In genomic region chr3:189424922-189425321, GRCh38 we compare ENCODE assay signal across 17 cellular contexts.
A peak's percentile ranks its signal among the peaks of the same experiment; 100 is the strongest.
DNase-seq lines count a peak whose midpoint lies in the region; ATAC-seq and TF ChIP-seq lines count a peak whose summit lies in the region.
"Had no signal": no experiment of that assay in that cellular context is flagged by ENCODE, and none has a peak within 500 bp of the region (broad histone marks: within the 10 kb centered on the region; RNA-seq: fewer than 3 reads in every experiment).

No MANE protein-coding gene starts in this region.

- peaks cover 5% of the 10 kb centered on the region; the same call in 1 of the 2 replicates for H3F3A ChIP-seq in PC-9 (ENCODE audit: insufficient read depth, low read depth)
- no peaks in the 10 kb centered on the region for H3F3A ChIP-seq in smooth muscle cell (ENCODE audit: low read depth)

- POLR2A ChIA-PET in PC-9 (lab: Charles Lee; ENCODE audit: unreplicated experiment), result no interaction called here

- intact Hi-C loops in PC-9 (cut with micrococcal nuclease; ENCODE audit: unreplicated experiment), result no loop called here

- CTCF ChIA-PET in PC-9 (lab: Charles Lee), result no interaction called here

- BruUV-seq in PC-9 (replicated peaks; lab: Mats Ljungman, UMichigan), result no TSS peak

- DNase-seq in NOMO-1 treated with DMSO at 0.1 percent for 48 hours (lab: John Stamatoyannopoulos, UW; ENCODE audit: unreplicated experiment) (peak; percentile 24), NOMO-1 (lab: John Stamatoyannopoulos, UW; ENCODE audit: unreplicated experiment in 2 of 2) (no peak), PC-9 (no peak), nephron progenitor cell (no peak), smooth muscle cell (lab: John Stamatoyannopoulos, UW; ENCODE audit: unreplicated experiment) (no peak), mesendoderm (no peak)
- DNase-seq: CD4-positive, alpha-beta memory T cell; DMS153; GDM1; GOT3; HCEC 1CT had no signal

- H3K79me1 ChIP-seq in mesendoderm (ENCODE audit: low read length), result no peaks in the 10 kb centered on the region

- H3K79me2 ChIP-seq in PC-9 (ENCODE audit: low read depth) (no peaks in the 10 kb centered on the region), smooth muscle cell (ENCODE audit: low read depth) (no peaks in the 10 kb centered on the region), mesendoderm (ENCODE audit: control insufficient read depth, insufficient read depth, low read length) (no peaks in the 10 kb centered on the region)

- H3K4me1 ChIP-seq in PC-9 (replicated peaks; ENCODE audit: insufficient read depth) (no peaks in the 10 kb centered on the region), smooth muscle cell (ENCODE audit: low read depth) (no peaks in the 10 kb centered on the region), mesendoderm (ENCODE audit: control insufficient read depth, low read depth, low read length) (no peaks in the 10 kb centered on the region)
- H3K4me1 ChIP-seq: BLaER1 had no signal

- no peak overlapping the region for H2AK5ac ChIP-seq in mesendoderm (ENCODE audit: low read length)

- no peak overlapping the region for H3K4me2 ChIP-seq in PC-9
- no peak overlapping the region for H3K4me2 ChIP-seq in smooth muscle cell
- no peak overlapping the region for H3K4me2 ChIP-seq in mesendoderm (ENCODE audit: low read length)
- H3K4me2 ChIP-seq: A549, BLaER1 had no signal

- no peak overlapping the region for H3K4me3 Mint-ChIP-seq in nephron progenitor cell
- H3K4me3 Mint-ChIP-seq: CD14-positive monocyte; CD4-positive, alpha-beta memory T cell had no signal

- peaks cover 26% of the 10 kb centered on the region for H3K4me1 Mint-ChIP-seq in nephron progenitor cell
- H3K4me1 Mint-ChIP-seq: CD14-positive monocyte had no signal

- H3K23ac ChIP-seq in mesendoderm (ENCODE audit: low read length), result no peak overlapping the region

- H3K18ac ChIP-seq in mesendoderm (ENCODE audit: low read length), result no peak overlapping the region

- no peaks in the 10 kb centered on the region for H3K27me3 ChIP-seq in PC-9 (ENCODE audit: insufficient read depth, low read depth)
- no peaks in the 10 kb centered on the region for H3K27me3 ChIP-seq in smooth muscle cell (ENCODE audit: low read depth)
- no peaks in the 10 kb centered on the region for H3K27me3 ChIP-seq in mesendoderm (ENCODE audit: insufficient read depth, low read length, poor library complexity)
- H3K27me3 ChIP-seq: BLaER1 had no signal

- ATAC-seq in HG03571 (IDR thresholded peaks at IDR 0.05; ENCODE audit: unreplicated experiment) (no peak), HG03457 (IDR thresholded peaks at IDR 0.05; ENCODE audit: unreplicated experiment) (no peak)
- ATAC-seq: A549 had no signal

- peak overlapping the region; percentile 87 for H3K27ac Mint-ChIP-seq in nephron progenitor cell
- H3K27ac Mint-ChIP-seq: CD14-positive monocyte; CD4-positive, alpha-beta memory T cell had no signal

- H4K5ac ChIP-seq in mesendoderm (ENCODE audit: low read length), result no peak overlapping the region

- H3K9me3 ChIP-seq in PC-9 (ENCODE audit: insufficient read depth, low read depth) (peaks cover 15% of the 10 kb centered on the region; the same call in 1 of the 2 replicates), smooth muscle cell (replicated peaks; ENCODE audit: low read depth) (no peaks in the 10 kb centered on the region)
- H3K9me3 ChIP-seq: A549, BLaER1 had no signal

- no peaks in the 10 kb centered on the region for H3K36me3 Mint-ChIP-seq in nephron progenitor cell (ENCODE audit: low read depth)
- H3K36me3 Mint-ChIP-seq: CD14-positive monocyte; CD4-positive, alpha-beta memory T cell had no signal

- H4K20me1 ChIP-seq in PC-9 (ENCODE audit: insufficient read depth), result no peaks in the 10 kb centered on the region
- H4K20me1 ChIP-seq in smooth muscle cell (ENCODE audit: low read depth), result no peaks in the 10 kb centered on the region
- H4K20me1 ChIP-seq: BLaER1 had no signal

- WGBS in smooth muscle cell (ENCODE audit: low lambda C conversion rate), result 85% methylated on average over 2 of the region's 2 CpGs
- no CpG with 5 or more reads among the region's 2 CpGs for WGBS in mesendoderm (ENCODE audit: extremely low coverage, insufficient coverage, low lambda C conversion rate)

- H2BK5ac ChIP-seq in mesendoderm (ENCODE audit: low read length), result no peak overlapping the region

- H3K27ac ChIP-seq in PC-9 (no peak overlapping the region), smooth muscle cell (ENCODE audit: low read depth) (no peak overlapping the region), mesendoderm (ENCODE audit: low read depth, low read length) (no peak overlapping the region)
- H3K27ac ChIP-seq: 22Rv1, A549, BLaER1 had no signal

- H4K8ac ChIP-seq in mesendoderm (ENCODE audit: low read depth, low read length), result no peak overlapping the region

- H3K27me3 Mint-ChIP-seq in nephron progenitor cell (ENCODE audit: low read depth, poor library complexity), result no peaks in the 10 kb centered on the region
- H3K27me3 Mint-ChIP-seq: CD4-positive, alpha-beta memory T cell had no signal

- H3K36me3 ChIP-seq in PC-9 (ENCODE audit: low read depth), result no peaks in the 10 kb centered on the region
- no peaks in the 10 kb centered on the region for H3K36me3 ChIP-seq in smooth muscle cell (ENCODE audit: low read depth)
- no peaks in the 10 kb centered on the region for H3K36me3 ChIP-seq in mesendoderm (ENCODE audit: control insufficient read depth, insufficient read depth, low read length)
- H3K36me3 ChIP-seq: BLaER1 had no signal

- no peak overlapping the region for H3K56ac ChIP-seq in mesendoderm (ENCODE audit: low read length)

- H3K4ac ChIP-seq in mesendoderm (ENCODE audit: low read depth, low read length), result no peak overlapping the region

- no peak overlapping the region for H2BK15ac ChIP-seq in mesendoderm (replicated peaks; ENCODE audit: low read depth)

- H2BK120ac ChIP-seq in mesendoderm (ENCODE audit: low read depth, low read length), result no peak overlapping the region

- peaks cover 7% of the 10 kb centered on the region for H3K9me3 Mint-ChIP-seq in nephron progenitor cell

- no peaks in the 10 kb centered on the region for H3K9me2 ChIP-seq in PC-9 (ENCODE audit: insufficient read depth)

- H3K9ac ChIP-seq in smooth muscle cell (ENCODE audit: low read depth) (no peak overlapping the region), mesendoderm (ENCODE audit: low read length) (no peak overlapping the region)
- H3K9ac ChIP-seq: BLaER1 had no signal

- H3K4me3 ChIP-seq in PC-9 (no peak overlapping the region), smooth muscle cell (no peak overlapping the region), mesendoderm (ENCODE audit: low read length) (no peak overlapping the region)
- H3K4me3 ChIP-seq: A549, BLaER1 had no signal

- TF ChIP-seq CTCF in PC-9 (conservative IDR thresholded peaks at IDR 0.05) (no peak), nephron progenitor cell (IDR thresholded peaks at IDR 0.05) (no peak), smooth muscle cell (IDR thresholded peaks at IDR 0.05; ENCODE audit: borderline replicate concordance, insufficient read depth, poor library complexity, severe bottlenecking) (no peak)

- H2AFZ ChIP-seq in PC-9 (0 out of 2 replicates have a peak overlapping the region, but pooled peaks have one; percentile 4), smooth muscle cell (ENCODE audit: low read depth) (peak overlapping the region; percentile 54)
